29 cellular contexts compared by ENCODE assay signal in the genomic region with DNA sequence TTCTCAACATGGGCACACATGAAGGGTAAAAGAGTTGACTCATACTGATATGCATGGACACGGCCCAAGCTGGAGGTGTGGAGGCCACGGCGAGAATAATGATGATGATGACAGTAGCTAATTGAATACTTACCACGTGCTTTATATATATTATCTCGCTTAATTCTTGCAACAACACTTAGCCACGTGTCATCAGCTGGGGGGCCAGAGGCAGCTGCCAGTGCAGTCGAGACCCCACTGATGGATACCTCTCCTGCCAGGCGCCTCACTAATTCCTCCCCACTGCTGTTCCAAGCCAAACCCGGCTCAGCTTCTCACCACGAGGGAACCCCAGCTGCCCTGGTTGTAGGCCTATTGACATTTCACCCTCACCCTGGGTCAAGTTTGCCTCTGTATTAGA.
"Had no signal": no experiment of that assay in that cellular context is flagged by ENCODE, and none has a peak within 500 bp of the region (broad histone marks: within the 10 kb centered on the region; RNA-seq: fewer than 3 reads in every experiment).

No MANE protein-coding gene starts in this region.

- H3K4me3 ChIP-seq: breast epithelium, left ventricle myocardium inferior, lung, prostate gland, stomach, suprapubic skin, tibial artery, upper lobe of right lung had no signal

- H3K27me3 Mint-ChIP-seq: activated CD4-positive, alpha-beta memory T cell treated with anti-CD3 and anti-CD28 coated beads for 36 hours; dendritic cell treated with granulocyte-macrophage colony-stimulating factor and Interleukin-4, amounts not matched to agents 40 ng/mL and 50 ng/mL, for 4 days had no signal

- DNase-seq: activated CD4-positive, alpha-beta memory T cell treated with anti-CD3 and anti-CD28 coated beads for 36 hours; activated CD4-positive, alpha-beta T cell treated with anti-CD3 and anti-CD28 coated beads for 48 hours; activated CD8-positive, alpha-beta memory T cell treated with anti-CD3 and anti-CD28 coated beads, Interleukin-2, amount 50 U/mL, for 4 hours; activated effector memory CD4-positive, alpha-beta T cell treated with anti-CD3 and anti-CD28 coated beads, Interleukin-2, amount 50 U/mL, for 16 hours; activated naive CD4-positive, alpha-beta T cell treated with anti-CD3 and anti-CD28 coated beads, Interleukin-2, amount 10 ng/mL, durations not matched to agents 7 days and 5 days; activated naive CD8-positive, alpha-beta T cell treated with anti-CD3 and anti-CD28 coated beads, Interleukin-2, amount 10 ng/mL, durations not matched to agents 7 days and 5 days; activated T-cell treated with anti-CD3 and anti-CD28 coated beads, Interleukin-2, amount 50 U/mL, for 1 hour; amniotic stem cell; central memory CD4-positive, alpha-beta T cell; effector CD4-positive, alpha-beta T cell; left ventricle myocardium inferior; mesendoderm; stimulated activated CD4-positive, alpha-beta T cell treated with anti-CD3 and anti-CD28 coated beads, Interleukin-15, amount 100 ng/mL, for 24 hours; stimulated activated CD4-positive, alpha-beta T cell treated with anti-CD3 and anti-CD28 coated beads, Interleukin-2, amount 100 ng/mL, for 24 hours; stimulated activated naive B cell treated with anti-CD40 and anti-IgM and Interleukin-4, amounts not matched to agents 10 μg/mL and 1 μg/mL and 100 μg/mL, for 72 hours; stomach; T-helper 1 cell; tibial artery; upper lobe of right lung; WERI-Rb-1 had no signal

- H3K4me1 Mint-ChIP-seq: activated naive CD4-positive, alpha-beta T cell treated with anti-CD3 and anti-CD28 coated beads, Interleukin-2, amount 10 ng/mL, durations not matched to agents 7 days and 5 days; activated naive CD8-positive, alpha-beta T cell treated with anti-CD3 and anti-CD28 coated beads, Interleukin-2, amount 10 ng/mL, durations not matched to agents 7 days and 5 days; stimulated activated naive B cell treated with anti-CD40 and anti-IgM and Interleukin-4, amounts not matched to agents 10 μg/mL and 1 μg/mL and 100 μg/mL, for 72 hours had no signal

- H3K27ac ChIP-seq: breast epithelium, epithelial cell of prostate, left ventricle myocardium inferior, prostate gland, stomach, suprapubic skin, tibial artery, upper lobe of right lung, WERI-Rb-1 had no signal

- H3K27me3 ChIP-seq: breast epithelium, stomach, tibial artery, upper lobe of right lung had no signal

- H3K4me1 ChIP-seq: breast epithelium, left ventricle myocardium inferior, stomach, suprapubic skin, upper lobe of right lung had no signal

- H3K9me3 ChIP-seq: breast epithelium, left ventricle myocardium inferior, prostate gland, stomach, suprapubic skin, tibial artery, upper lobe of right lung had no signal

- H3K36me3 ChIP-seq: breast epithelium, left ventricle myocardium inferior, prostate gland, stomach, suprapubic skin, tibial artery, upper lobe of right lung, WERI-Rb-1 had no signal

- H3K36me3 Mint-ChIP-seq: activated CD4-positive, alpha-beta memory T cell treated with anti-CD3 and anti-CD28 coated beads for 36 hours; activated naive CD4-positive, alpha-beta T cell treated with anti-CD3 and anti-CD28 coated beads, Interleukin-2, amount 10 ng/mL, durations not matched to agents 7 days and 5 days; activated naive CD8-positive, alpha-beta T cell treated with anti-CD3 and anti-CD28 coated beads, Interleukin-2, amount 10 ng/mL, durations not matched to agents 7 days and 5 days; stimulated activated naive B cell treated with anti-CD40 and anti-IgM and Interleukin-4, amounts not matched to agents 10 μg/mL and 1 μg/mL and 100 μg/mL, for 72 hours had no signal

- ATAC-seq: activated CD4-positive, CD25-positive, alpha-beta regulatory T cell treated with anti-CD3 and anti-CD28 coated beads, Interleukin-2, amount 50 U/mL, for 24 hours; stimulated activated naive B cell treated with anti-CD40 and anti-IgM and Interleukin-4, amounts not matched to agents 10 μg/mL and 1 μg/mL and 100 μg/mL, for 72 hours; upper lobe of right lung had no signal

- H3K9me3 Mint-ChIP-seq: activated CD4-positive, alpha-beta memory T cell treated with anti-CD3 and anti-CD28 coated beads for 36 hours; activated naive CD4-positive, alpha-beta T cell treated with anti-CD3 and anti-CD28 coated beads, Interleukin-2, amount 10 ng/mL, durations not matched to agents 7 days and 5 days; activated naive CD8-positive, alpha-beta T cell treated with anti-CD3 and anti-CD28 coated beads, Interleukin-2, amount 10 ng/mL, durations not matched to agents 7 days and 5 days; activated T-helper 1 cell treated with anti-CD3 and anti-CD28 coated beads, Interleukin-12 subunit alpha, Interleukin-12 subunit beta, Interleukin-2, Interleukin-4 antibody, amounts not matched to agents 30 ng/mL and 10 ng/mL and 1 ng/mL, durations not matched to agents 14 hours and 24 hours and 36 hours; dendritic cell treated with granulocyte-macrophage colony-stimulating factor and Interleukin-4, amounts not matched to agents 40 ng/mL and 50 ng/mL, for 4 days; stimulated activated naive B cell treated with anti-CD40 and anti-IgM and Interleukin-4, amounts not matched to agents 10 μg/mL and 1 μg/mL and 100 μg/mL, for 72 hours; T-helper 2 cell treated with Interferon-gamma antibody and Interleukin-4, amounts not matched to agents 5 μg/mL and 100 μg/mL, for 36 hours had no signal

- H3K27ac Mint-ChIP-seq: activated CD4-positive, alpha-beta memory T cell treated with anti-CD3 and anti-CD28 coated beads for 36 hours; activated naive CD4-positive, alpha-beta T cell treated with anti-CD3 and anti-CD28 coated beads, Interleukin-2, amount 10 ng/mL, durations not matched to agents 7 days and 5 days; activated naive CD8-positive, alpha-beta T cell treated with anti-CD3 and anti-CD28 coated beads, Interleukin-2, amount 10 ng/mL, durations not matched to agents 7 days and 5 days; activated T-helper 1 cell treated with anti-CD3 and anti-CD28 coated beads, Interleukin-12 subunit alpha, Interleukin-12 subunit beta, Interleukin-2, Interleukin-4 antibody, amounts not matched to agents 30 ng/mL and 10 ng/mL and 1 ng/mL, durations not matched to agents 14 hours and 24 hours and 36 hours; dendritic cell treated with granulocyte-macrophage colony-stimulating factor and Interleukin-4, amounts not matched to agents 40 ng/mL and 50 ng/mL, for 4 days; stimulated activated naive B cell treated with anti-CD40 and anti-IgM and Interleukin-4, amounts not matched to agents 10 μg/mL and 1 μg/mL and 100 μg/mL, for 72 hours; T-helper 2 cell treated with Interferon-gamma antibody and Interleukin-4, amounts not matched to agents 5 μg/mL and 100 μg/mL, for 36 hours had no signal

- H3K4me3 Mint-ChIP-seq: activated CD4-positive, alpha-beta memory T cell treated with anti-CD3 and anti-CD28 coated beads for 36 hours; activated naive CD4-positive, alpha-beta T cell treated with anti-CD3 and anti-CD28 coated beads, Interleukin-2, amount 10 ng/mL, durations not matched to agents 7 days and 5 days; activated naive CD8-positive, alpha-beta T cell treated with anti-CD3 and anti-CD28 coated beads, Interleukin-2, amount 10 ng/mL, durations not matched to agents 7 days and 5 days; activated T-helper 1 cell treated with anti-CD3 and anti-CD28 coated beads, Interleukin-12 subunit alpha, Interleukin-12 subunit beta, Interleukin-2, Interleukin-4 antibody, amounts not matched to agents 30 ng/mL and 10 ng/mL and 1 ng/mL, durations not matched to agents 14 hours and 24 hours and 36 hours; dendritic cell treated with granulocyte-macrophage colony-stimulating factor and Interleukin-4, amounts not matched to agents 40 ng/mL and 50 ng/mL, for 4 days; stimulated activated naive B cell treated with anti-CD40 and anti-IgM and Interleukin-4, amounts not matched to agents 10 μg/mL and 1 μg/mL and 100 μg/mL, for 72 hours; T-helper 2 cell treated with Interferon-gamma antibody and Interleukin-4, amounts not matched to agents 5 μg/mL and 100 μg/mL, for 36 hours had no signal
